ENCODE assay signal across 2 cellular contexts in genomic region chr2:130451278-130451677, GRCh38. TPM values are rescaled to one million over a fixed set of nuclear protein-coding genes. Genes with fewer than 3 reads are reported as not detected.
"Had no signal": no experiment of that assay in that cellular context is flagged by ENCODE, and none has a peak within 500 bp of the region (broad histone marks: within the 10 kb centered on the region; RNA-seq: fewer than 3 reads in every experiment).

No MANE protein-coding gene starts in this region.

RNA-seq across cellular contexts. Expression of gene POTEI, which starts 57.9 kb away (rescaled TPM):
- total RNA-seq: HFFc6 had no signal
- polyA plus RNA-seq: IgD-negative memory B cell had no signal
